19 cellular contexts compared by ENCODE assay signal in the genomic region with DNA sequence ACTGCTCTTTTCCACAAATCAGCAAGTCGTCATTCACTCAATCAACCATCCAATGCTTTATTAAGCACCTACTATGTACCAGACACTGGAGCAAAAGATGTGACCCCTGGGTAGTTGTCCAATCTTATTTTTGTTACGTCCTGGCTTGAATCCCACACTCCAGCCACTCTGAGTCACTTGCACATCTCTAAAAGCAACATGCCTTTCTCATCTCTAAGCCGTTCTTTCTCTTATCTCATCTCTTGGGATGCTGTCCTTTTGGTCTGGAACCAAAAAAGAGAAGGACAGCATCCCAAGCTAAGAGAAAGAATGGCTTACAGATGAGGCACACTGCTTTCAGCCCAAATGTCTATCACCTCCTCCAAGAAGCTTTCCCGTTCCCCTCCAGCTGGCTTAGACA. TPM values are rescaled to one million over a fixed set of nuclear protein-coding genes. Genes with fewer than 3 reads are reported as not detected.
DNase-seq lines count a peak whose midpoint lies in the region; ATAC-seq, FAIRE-seq and TF ChIP-seq lines count a peak whose summit lies in the region.
"Had no signal": no experiment of that assay in that cellular context is flagged by ENCODE, and none has a peak within 500 bp of the region (broad histone marks: within the 10 kb centered on the region; RNA-seq: fewer than 3 reads in every experiment).

No MANE protein-coding gene starts in this region.

- no peak overlapping the region for H3K4me3 Mint-ChIP-seq in GM23338
- H3K4me3 Mint-ChIP-seq: activated B cell treated with CpG ODN at 0.5 μM for 24 hours; central memory CD8-positive, alpha-beta T cell; stimulated activated effector memory CD8-positive, alpha-beta T cell treated with anti-CD3 and anti-CD28 coated beads, Interleukin-12 subunit alpha, Interleukin-12 subunit beta, amount 100 ng/mL, for 72 hours had no signal

- TF ChIP-seq POLR2A in endothelial cell of umbilical vein (IDR thresholded peaks at IDR 0.05; ENCODE audit: low read depth, low read length) (no peak), ovary (IDR thresholded peaks at IDR 0.05) (no peak)

- H3K27ac Mint-ChIP-seq in GM23338: no peak overlapping the region
- H3K27ac Mint-ChIP-seq: activated B cell treated with CpG ODN at 0.5 μM for 24 hours; stimulated activated effector memory CD8-positive, alpha-beta T cell treated with anti-CD3 and anti-CD28 coated beads, Interleukin-12 subunit alpha, Interleukin-12 subunit beta, amount 100 ng/mL, for 72 hours had no signal

- no peak overlapping the region for H2AK5ac ChIP-seq in mesenchymal stem cell (ENCODE audit: low read length, severe bottlenecking)

- no peaks in the 10 kb centered on the region for H3K9me1 ChIP-seq in endothelial cell of umbilical vein (replicated peaks; ENCODE audit: control insufficient read depth, extremely low read depth, insufficient read depth, low read length)

- POLR2A ChIA-PET in endothelial cell of umbilical vein (lab: Charles Lee): interaction anchor here (1.0 to 1.2 kb wide), 2 partner anchors 49 to 60 kb away, joined by 3 read pairs; no protein-coding TSS in a partner anchor

- no TSS peak for BruUV-seq in endothelial cell of umbilical vein (replicated peaks; lab: Mats Ljungman, UMichigan)

- no peaks in the 10 kb centered on the region for H3K36me3 ChIP-seq in SJCRH30
- no peaks in the 10 kb centered on the region for H3K36me3 ChIP-seq in endothelial cell of umbilical vein (ENCODE audit: control insufficient read depth in 2 of 2, extremely low read depth in 1 of 2, insufficient read depth in 2 of 2, low read length in 2 of 2)
- H3K36me3 ChIP-seq in mesenchymal stem cell (ENCODE audit: control insufficient read depth in 1 of 2, insufficient read depth in 2 of 2, low read depth in 1 of 2, low read length in 2 of 2): no peaks in the 10 kb centered on the region
- no peaks in the 10 kb centered on the region for H3K36me3 ChIP-seq in GM23338 (ENCODE audit: insufficient read depth)
- no peaks in the 10 kb centered on the region for H3K36me3 ChIP-seq in ovary
- H3K36me3 ChIP-seq: HAP-1, lower lobe of right lung had no signal

- H3K79me1 ChIP-seq in mesenchymal stem cell (replicated peaks; ENCODE audit: low read length, poor library complexity, severe bottlenecking): peaks cover 2% of the 10 kb centered on the region

- 49% methylated on average over 4 of the region's 4 CpGs for WGBS in mesenchymal stem cell
- WGBS in ovary, 3 donors: 65 to 66% (median 65%) methylated on average over 4 of the region's 4 CpGs

- H3K9me3 Mint-ChIP-seq in GM23338: peaks cover 3% of the 10 kb centered on the region; the same call in 1 of the 3 replicates
- H3K9me3 Mint-ChIP-seq: activated B cell treated with CpG ODN at 0.5 μM for 24 hours; central memory CD8-positive, alpha-beta T cell; stimulated activated effector memory CD8-positive, alpha-beta T cell treated with anti-CD3 and anti-CD28 coated beads, Interleukin-12 subunit alpha, Interleukin-12 subunit beta, amount 100 ng/mL, for 72 hours had no signal

- H3K27me3 Mint-ChIP-seq in GM23338 (ENCODE audit: insufficient read depth, low read depth, poor library complexity): peaks cover 1% of the 10 kb centered on the region

- H3K4me3 ChIP-seq in SJCRH30: no peak overlapping the region
- H3K4me3 ChIP-seq in endothelial cell of umbilical vein (replicated peaks in 1 of 3; ENCODE audit: insufficient read depth in 1 of 3, low read depth in 1 of 3, low read length in 3 of 3): no peak overlapping the region
- no peak overlapping the region for H3K4me3 ChIP-seq in mesenchymal stem cell (ENCODE audit: insufficient read depth in 1 of 2, low read depth in 1 of 2, low read length in 2 of 2)
- no peak overlapping the region for H3K4me3 ChIP-seq in GM23338
- H3K4me3 ChIP-seq in ovary: no peak overlapping the region
- H3K4me3 ChIP-seq: HAP-1, lower lobe of right lung had no signal

- FAIRE-seq in endothelial cell of umbilical vein (lab: Jason Lieb, UNC): no peak
- FAIRE-seq: frontal cortex had no signal

- TF ChIP-seq EP300 in ovary (IDR thresholded peaks at IDR 0.05): no peak

- no peaks in the 10 kb centered on the region for H3F3A ChIP-seq in GM23338 (replicated peaks; ENCODE audit: low read depth)

- dilution Hi-C loops in endothelial cell of umbilical vein (cut with MboI; ENCODE audit: extremely low pct_ligation_motif_present, low sequenced_read_pairs): no loop called here

- no peak overlapping the region for H4K8ac ChIP-seq in mesenchymal stem cell (ENCODE audit: low read length)

- peaks cover 49% of the 10 kb centered on the region for H3K79me2 ChIP-seq in endothelial cell of umbilical vein (ENCODE audit: control insufficient read depth, insufficient read depth, low read length)
- no peaks in the 10 kb centered on the region for H3K79me2 ChIP-seq in GM23338 (replicated peaks; ENCODE audit: insufficient read depth)

- H2AFZ ChIP-seq in endothelial cell of umbilical vein (ENCODE audit: low read depth, low read length): no peak overlapping the region
- H2AFZ ChIP-seq in mesenchymal stem cell (ENCODE audit: low read depth, low read length): no peak overlapping the region
- H2AFZ ChIP-seq in GM23338: no peak overlapping the region

- no peak overlapping the region for H2BK12ac ChIP-seq in mesenchymal stem cell (ENCODE audit: low read length in 2 of 2)

- no peak overlapping the region for H2BK15ac ChIP-seq in mesenchymal stem cell (ENCODE audit: low read depth, poor library complexity, severe bottlenecking)

- H3K4me1 ChIP-seq in SJCRH30: peaks cover 23% of the 10 kb centered on the region
- peaks cover 43% of the 10 kb centered on the region for H3K4me1 ChIP-seq in endothelial cell of umbilical vein (ENCODE audit: control insufficient read depth, extremely low read depth, insufficient read depth, low read length)
- peaks cover 3% of the 10 kb centered on the region for H3K4me1 ChIP-seq in mesenchymal stem cell (ENCODE audit: control insufficient read depth, insufficient read depth, low read depth, low read length)
- no peaks in the 10 kb centered on the region for H3K4me1 ChIP-seq in GM23338 (ENCODE audit: insufficient read depth)
- H3K4me1 ChIP-seq in ovary (ENCODE audit: insufficient read depth): peaks cover 3% of the 10 kb centered on the region
- H3K4me1 ChIP-seq: HAP-1 had no signal

- H4K20me1 ChIP-seq in endothelial cell of umbilical vein (replicated peaks; ENCODE audit: control insufficient read depth, extremely low read depth, insufficient read depth, low read length) (no peaks in the 10 kb centered on the region), GM23338 (replicated peaks; ENCODE audit: insufficient read depth) (no peaks in the 10 kb centered on the region)

- H3K18ac ChIP-seq in mesenchymal stem cell (ENCODE audit: low read depth in 1 of 2, low read length in 2 of 2): peak overlapping the region; percentile 13 to 91

- peaks cover 7% of the 10 kb centered on the region; the same call in 1 of the 2 replicates for H3K9me2 ChIP-seq in GM23338 (ENCODE audit: insufficient read depth)

- no peak for ATAC-seq in GM23338
- ATAC-seq: stimulated activated effector memory CD8-positive, alpha-beta T cell treated with anti-CD3 and anti-CD28 coated beads, Interleukin-12 subunit alpha, Interleukin-12 subunit beta, amount 100 ng/mL, for 72 hours had no signal

- no peaks in the 10 kb centered on the region for H3K4me1 Mint-ChIP-seq in GM23338

- TF ChIP-seq CTCF in endothelial cell of umbilical vein (IDR thresholded peaks at IDR 0.05; ENCODE audit: extremely low read depth in 1 of 2, insufficient read depth in 1 of 2, low read depth in 1 of 2, low read length in 2 of 2) (no peak), GM23338 (conservative IDR thresholded peaks at IDR 0.05; ENCODE audit: low read depth in 2 of 2) (no peak), ovary (IDR thresholded peaks at IDR 0.05) (no peak)

- H3K27ac ChIP-seq in SJCRH30: peak overlapping the region; percentile 4; the same call in 1 of the 2 replicates
- H3K27ac ChIP-seq in endothelial cell of umbilical vein (ENCODE audit: insufficient read depth, low read depth, low read length): peak overlapping the region; percentile 75
- H3K27ac ChIP-seq in mesenchymal stem cell (ENCODE audit: low read length, poor library complexity, severe bottlenecking): no peak overlapping the region
- H3K27ac ChIP-seq in GM23338 (ENCODE audit: low read depth): no peak overlapping the region
- no peak overlapping the region for H3K27ac ChIP-seq in ovary
- H3K27ac ChIP-seq: lower lobe of right lung had no signal

- CTCF ChIA-PET in endothelial cell of umbilical vein (lab: Charles Lee): interaction anchor here (0.8 to 2.2 kb wide), 13 partner anchors 15 to 298 kb away, joined by 3 to 15 read pairs (median 3); a partner anchor contains a TSS

- no peak overlapping the region for H4K91ac ChIP-seq in mesenchymal stem cell (ENCODE audit: low read length)

- H3K4me2 ChIP-seq in endothelial cell of umbilical vein (ENCODE audit: insufficient read depth, low read length) (peak overlapping the region; percentile 86), mesenchymal stem cell (ENCODE audit: low read length, poor library complexity, severe bottlenecking) (no peak overlapping the region), GM23338 (no peak overlapping the region)

- peak overlapping the region; percentile 33 for H3K9ac ChIP-seq in endothelial cell of umbilical vein (replicated peaks; ENCODE audit: extremely low read depth, insufficient read depth, low read length)
- no peak overlapping the region for H3K9ac ChIP-seq in mesenchymal stem cell (ENCODE audit: low read length)

- H3K9me3 ChIP-seq in SJCRH30 (replicated peaks): no peaks in the 10 kb centered on the region; the same call in 1 of the 2 replicates
- no peaks in the 10 kb centered on the region for H3K9me3 ChIP-seq in endothelial cell of umbilical vein (replicated peaks; ENCODE audit: control insufficient read depth, insufficient read depth, low read length)
- H3K9me3 ChIP-seq in mesenchymal stem cell (ENCODE audit: control insufficient read depth, low read length): no peaks in the 10 kb centered on the region
- H3K9me3 ChIP-seq in ovary: no peaks in the 10 kb centered on the region
- H3K9me3 ChIP-seq: HAP-1, lower lobe of right lung had no signal

- peak; percentile 62 for DNase-seq in EL
- DNase-seq in SJCRH30: no peak
- DNase-seq in endothelial cell of umbilical vein (ENCODE audit: low read depth, low spot score): peak; percentile 50
- peak; percentile 62 for DNase-seq in mesenchymal stem cell
- no peak for DNase-seq in GM23338 (ENCODE audit: low spot score)
- DNase-seq in activated CD4-positive, alpha-beta T cell treated with anti-CD3 and anti-CD28 coated beads for 1 hour: no peak
- no peak for DNase-seq in ovary
- DNase-seq: activated B cell treated with CpG ODN at 0.5 μM for 24 hours; activated CD8-positive, alpha-beta memory T cell treated with anti-CD3 and anti-CD28 coated beads for 24 hours; C1 segment of cervical spinal cord; lower lobe of right lung; NCI-H1694; NCI-H345; stimulated activated CD4-positive, alpha-beta T cell treated with anti-CD3 and anti-CD28 coated beads, Interleukin-12 subunit alpha, Interleukin-12 subunit beta, amount 100 ng/mL, for 4 hours; T-helper 2 cell had no signal

- intact Hi-C loops in endothelial cell of umbilical vein (cut with micrococcal nuclease): loop anchor here (1.0 to 10.0 kb wide), 12 partner anchors 8 to 291 kb away; no protein-coding TSS in a partner anchor
- intact Hi-C loops in ovary (cut with DNase I): no loop called here

- H3K36me3 Mint-ChIP-seq in GM23338 (ENCODE audit: low read depth): no peaks in the 10 kb centered on the region; the same call in 2 of the 3 replicates
- H3K36me3 Mint-ChIP-seq: stimulated activated effector memory CD8-positive, alpha-beta T cell treated with anti-CD3 and anti-CD28 coated beads, Interleukin-12 subunit alpha, Interleukin-12 subunit beta, amount 100 ng/mL, for 72 hours had no signal

- H3K27me3 ChIP-seq in SJCRH30: no peaks in the 10 kb centered on the region
- H3K27me3 ChIP-seq in endothelial cell of umbilical vein (ENCODE audit: control insufficient read depth in 2 of 2, insufficient read depth in 2 of 2, low read length in 2 of 2): no peaks in the 10 kb centered on the region
- no peaks in the 10 kb centered on the region for H3K27me3 ChIP-seq in mesenchymal stem cell (ENCODE audit: control insufficient read depth in 1 of 2, insufficient read depth in 1 of 2, low read length in 2 of 2)
- no peaks in the 10 kb centered on the region for H3K27me3 ChIP-seq in GM23338 (ENCODE audit: insufficient read depth)
- no peaks in the 10 kb centered on the region for H3K27me3 ChIP-seq in ovary

- no peak overlapping the region for H3K23ac ChIP-seq in mesenchymal stem cell (ENCODE audit: low read length in 2 of 2)

- no peak overlapping the region for H3K4ac ChIP-seq in mesenchymal stem cell (ENCODE audit: low read depth in 1 of 2, low read length in 2 of 2)

- H3K14ac ChIP-seq in mesenchymal stem cell (ENCODE audit: low read length in 2 of 2): no peak overlapping the region

- no peak overlapping the region for H2BK120ac ChIP-seq in mesenchymal stem cell (ENCODE audit: low read depth, low read length)

- H2BK5ac ChIP-seq in mesenchymal stem cell (ENCODE audit: low read depth, low read length, poor library complexity, severe bottlenecking): no peak overlapping the region

RNA-seq across cellular contexts. Expression of a gene that starts 58.8 kb away (rescaled TPM):
- total RNA-seq in SJCRH30 (2014; rRNA removed; shearing (Covaris generic)): 20.8 and 22.9 TPM in 2 replicates
- total RNA-seq in endothelial cell of umbilical vein (24.0 and 27.5 TPM in 2 replicates), ovary (10 to 100 TPM in 3 of 7 donors, 1 to 10 TPM in 4; 4.2 to 31.6 (median 9.6) TPM)
- polyA plus RNA-seq in endothelial cell of umbilical vein (16.0 and 20.8 TPM in 2 replicates), GM23338 (2016; fragmentation: Nextera tagmentation; extraction: Ambion mirVana) (0.47 and 1.2 TPM in 2 replicates), ovary (1 to 10 TPM; 2.6 to 4.9 TPM)
- 9.4 and 11.1 TPM in 2 replicates for polyA plus RNA-seq in endothelial cell of umbilical vein (2011; cell fraction: cytosol; rRNA removed)
- 14.4 and 16.8 TPM in 2 replicates for polyA plus RNA-seq in endothelial cell of umbilical vein (2011; cell fraction: nucleus; rRNA removed)
- polyA plus RNA-seq in endothelial cell of umbilical vein (2012): 6.1 and 8.4 TPM in 2 replicates
- 82.1 and 95.5 TPM in 2 replicates for polyA minus RNA-seq in endothelial cell of umbilical vein
- polyA minus RNA-seq in endothelial cell of umbilical vein (2011; cell fraction: cytosol; rRNA and poly(A)+ RNA removed): not detected
- polyA minus RNA-seq in endothelial cell of umbilical vein (2011; cell fraction: nucleus; rRNA and poly(A)+ RNA removed): 57.2 and 64.8 TPM in 2 replicates
- polyA plus RNA-seq in mesenchymal stem cell (2013, experiment 1 of 2): 8.3 TPM
- polyA plus RNA-seq in mesenchymal stem cell (2013, experiment 2 of 2): 8.2 TPM
- 2.9 and 7.9 TPM in 2 replicates for total RNA-seq in GM23338 (2014; rRNA removed; shearing (Covaris generic))

Comparison
In these comparisons a context has a peak if more than half of its experiments do, and no peak if none do; other contexts are left out.
1. DNase-seq: peak in EL (single experiment), endothelial cell of umbilical vein (single experiment) and mesenchymal stem cell (single experiment); none in SJCRH30 (0 of 2), GM23338 (single experiment), activated CD4-positive, alpha-beta T cell treated with anti-CD3 and anti-CD28 coated beads for 1 hour (single experiment) and ovary (0 of 5).
2. H3K27ac ChIP-seq: peak in SJCRH30 (single experiment) and endothelial cell of umbilical vein (single experiment); none in mesenchymal stem cell (single experiment), GM23338 (single experiment) and ovary (0 of 2).